ENCODE assay signal across 20 cellular contexts in the genomic region with DNA sequence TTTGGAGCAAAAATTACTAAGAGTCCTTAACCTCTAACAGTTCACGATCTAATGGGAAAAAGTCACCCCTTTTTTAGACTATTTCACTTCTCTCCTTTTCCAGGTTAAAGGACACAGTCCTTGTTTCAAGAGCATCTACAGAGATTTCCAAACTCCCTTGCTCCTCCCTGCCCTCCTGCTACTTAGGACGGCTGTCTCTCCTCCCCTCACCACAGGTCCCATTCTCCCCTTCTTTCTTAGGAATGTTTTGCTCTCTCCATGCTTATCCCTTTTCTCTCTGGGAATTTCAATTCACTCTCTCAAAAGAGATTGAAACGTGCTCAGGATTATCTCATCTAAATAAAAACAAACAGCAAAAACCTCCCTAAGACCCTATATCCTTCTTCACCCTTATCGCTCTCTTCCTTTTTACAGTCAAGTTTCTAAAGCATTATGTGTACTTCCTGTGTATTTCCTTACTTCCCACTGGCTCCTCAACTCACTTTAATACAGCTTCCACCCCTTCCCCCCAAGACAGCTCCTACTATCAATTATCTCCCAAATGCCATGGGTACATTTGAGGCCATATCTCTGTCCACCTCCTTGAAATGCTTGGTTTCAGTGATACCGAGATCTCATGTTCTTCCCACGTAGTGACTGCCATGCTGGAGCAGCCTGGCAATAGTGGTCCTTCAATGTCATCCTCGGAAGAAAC. TPM values are rescaled to one million over a fixed set of nuclear protein-coding genes. Genes with fewer than 3 reads are reported as not detected.
DNase-seq lines count a peak whose midpoint lies in the region; FAIRE-seq and TF ChIP-seq lines count a peak whose summit lies in the region.
"Had no signal": no experiment of that assay in that cellular context is flagged by ENCODE, and none has a peak within 500 bp of the region (broad histone marks: within the 10 kb centered on the region; RNA-seq: fewer than 3 reads in every experiment).

No MANE protein-coding gene starts in this region.

- H3K9me3 ChIP-seq in NT2/D1 (ENCODE audit: insufficient read depth, low read length) (no peaks in the 10 kb centered on the region), H1 (ENCODE audit: insufficient read depth in 2 of 2, low read depth in 1 of 2, low read length in 1 of 2) (no peaks in the 10 kb centered on the region), neural progenitor cell (ENCODE audit: low read depth) (no peaks in the 10 kb centered on the region)
- H3K9me3 ChIP-seq: esophagus muscularis mucosa, spleen had no signal

- no peak overlapping the region for H4K8ac ChIP-seq in H1 (ENCODE audit: extremely low read depth, insufficient read depth, low read length)

- H3K36me3 ChIP-seq in H7 (replicated peaks; ENCODE audit: control insufficient read depth, insufficient read depth, low read length) (no peaks in the 10 kb centered on the region; the same call in none of the 2 replicates), NT2/D1 (ENCODE audit: insufficient read depth, insufficient read length, low read length) (no peaks in the 10 kb centered on the region), H1 (ENCODE audit: control insufficient read depth in 2 of 4, insufficient read depth in 4 of 4, low read length in 3 of 4) (peaks cover 0 to 7% (median 0%) of the 10 kb centered on the region in 4 experiments; a peak in 2 of 8 replicates), neural progenitor cell (no peaks in the 10 kb centered on the region)
- H3K36me3 ChIP-seq: esophagus muscularis mucosa, spleen had no signal

- FAIRE-seq in H1 (lab: Jason Lieb, UNC) = no peak

- no peak overlapping the region for H2BK20ac ChIP-seq in H1 (ENCODE audit: low read length)

- peak; percentile 34 for DNase-seq in H7
- peak; percentile 18 for DNase-seq in NT2/D1 (ENCODE audit: low read depth, low spot score)
- no peak for DNase-seq in H1 (ENCODE audit: low read depth in 1 of 2, low spot score in 2 of 2)
- peak; percentile 39 for DNase-seq in neural progenitor cell (ENCODE audit: low spot score)
- no peak for DNase-seq in NCI-H1092 (lab: John Stamatoyannopoulos, UW)
- DNase-seq in AG08396 (ENCODE audit: low spot score) = no peak
- no peak for DNase-seq in NCI-H2227 (lab: John Stamatoyannopoulos, UW; ENCODE audit: unreplicated experiment)
- no peak for DNase-seq in NCI-H345 (lab: John Stamatoyannopoulos, UW)
- DNase-seq: activated CD4-positive, alpha-beta T cell treated with anti-CD3 and anti-CD28 coated beads for 36 hours; activated T-cell treated with anti-CD3 and anti-CD28 coated beads, Interleukin-2, amount 50 U/mL, for 72 hours; CD4-positive, alpha-beta memory T cell; KG1; NCI-H187; NCI-H446; spleen; stimulated activated CD4-positive, alpha-beta T cell treated with anti-CD3 and anti-CD28 coated beads, Interleukin-4, amount 100 ng/mL, for 24 hours had no signal

- H4K91ac ChIP-seq in H1 (replicated peaks; ENCODE audit: insufficient read length, low read length) = no peak overlapping the region

- H3K4me2 ChIP-seq in H1 (ENCODE audit: insufficient read depth in 1 of 2, low read depth in 2 of 2, low read length in 2 of 2) = peak overlapping the region in 1 of 2 experiments; percentile 39; a peak in 2 of 4 replicates
- peak overlapping the region; percentile 50 for H3K4me2 ChIP-seq in neural progenitor cell

- H4K5ac ChIP-seq in H1 (ENCODE audit: insufficient read length, low read depth, low read length) = peak overlapping the region; percentile 32

- no peaks in the 10 kb centered on the region for H3K27me3 ChIP-seq in H7 (ENCODE audit: control insufficient read depth, insufficient read depth, low read length)
- H3K27me3 ChIP-seq in NT2/D1 (ENCODE audit: insufficient read depth, insufficient read length) = no peaks in the 10 kb centered on the region
- no peaks in the 10 kb centered on the region for H3K27me3 ChIP-seq in H1 (replicated peaks in 1 of 4; ENCODE audit: control insufficient read depth in 3 of 4, extremely low read depth in 1 of 4, insufficient read depth in 3 of 4, low read length in 3 of 4)
- H3K27me3 ChIP-seq in neural progenitor cell = no peaks in the 10 kb centered on the region
- H3K27me3 ChIP-seq: esophagus muscularis mucosa, spleen had no signal

- no peaks in the 10 kb centered on the region; the same call in 1 of the 2 replicates for H3K79me1 ChIP-seq in H1 (ENCODE audit: low read depth, low read length)

- no peak overlapping the region for H2BK120ac ChIP-seq in H1 (replicated peaks; ENCODE audit: low read depth, low read length)

- H3K27me3 Mint-ChIP-seq in neural progenitor cell (ENCODE audit: insufficient read depth, low read depth) = no peaks in the 10 kb centered on the region
- H3K27me3 Mint-ChIP-seq: activated naive CD4-positive, alpha-beta T cell treated with anti-CD3 and anti-CD28 coated beads, Interleukin-2, amount 50 U/mL, for 24 hours had no signal

- TF ChIP-seq CTCF in H1 (IDR thresholded peaks at IDR 0.05; ENCODE audit: control extremely low read depth in 1 of 3, insufficient read depth in 1 of 3, low read depth in 1 of 3, low read length in 3 of 3) (no peak), neural progenitor cell (IDR thresholded peaks at IDR 0.05) (no peak)

- no peak overlapping the region for H3K4ac ChIP-seq in H1 (replicated peaks; ENCODE audit: insufficient read length, low read depth, low read length)

- no peak overlapping the region for H3K4me3 ChIP-seq in H7 (ENCODE audit: insufficient read depth, low read depth, low read length)
- H3K4me3 ChIP-seq in NT2/D1 (ENCODE audit: insufficient read length, low read depth) = no peak overlapping the region
- no peak overlapping the region for H3K4me3 ChIP-seq in H1 (ENCODE audit: extremely low read depth in 1 of 4, insufficient read depth in 2 of 4, low read depth in 3 of 4, low read length in 4 of 4)
- H3K4me3 ChIP-seq in neural progenitor cell = no peak overlapping the region
- H3K4me3 ChIP-seq: esophagus muscularis mucosa, spleen had no signal

- CTCF ChIA-PET in H1 (lab: Charles Lee; ENCODE audit: partially characterized antibody) = interaction anchor here (0.7 kb wide), 1 partner anchor 106 kb away, joined by 3 read pairs; no protein-coding TSS in a partner anchor

- no peak for TF ChIP-seq EP300 in H1 (IDR thresholded peaks at IDR 0.05; ENCODE audit: borderline replicate concordance in 1 of 2, low read depth in 2 of 2, low read length in 2 of 2)

- no peak overlapping the region for H2BK12ac ChIP-seq in H1 (ENCODE audit: low read depth, low read length)

- TF ChIP-seq POLR2A in H1 (IDR thresholded peaks at IDR 0.05; ENCODE audit: control extremely low read depth in 1 of 2, low read depth in 2 of 2, low read length in 2 of 2) = no peak

- H4K20me1 ChIP-seq in H1 (replicated peaks in 1 of 2; ENCODE audit: control insufficient read depth in 1 of 2, insufficient read depth in 2 of 2, low read length in 2 of 2) (no peaks in the 10 kb centered on the region), neural progenitor cell (ENCODE audit: low read depth) (no peaks in the 10 kb centered on the region)

- H3K18ac ChIP-seq in H1 (ENCODE audit: extremely low read depth, low read length) = no peak overlapping the region; the same call in 1 of the 2 replicates

- H3K23ac ChIP-seq in H1 (ENCODE audit: insufficient read length) = no peak overlapping the region

- H3K14ac ChIP-seq in H1 (ENCODE audit: insufficient read length) = no peak overlapping the region

- no peak for TF ChIP-seq RAD21 in H1 (IDR thresholded peaks at IDR 0.05 in 1 of 2, conservative IDR thresholded peaks at IDR 0.05 in 1 of 2; ENCODE audit: low read depth in 2 of 2, low read length in 2 of 2)

- no peaks in the 10 kb centered on the region for H3K23me2 ChIP-seq in H1 (ENCODE audit: low read depth, low read length)

- H2BK15ac ChIP-seq in H1 (ENCODE audit: low read length) = no peak overlapping the region

- 68% methylated on average over 7 of the region's 7 CpGs; no CpG with 5 or more reads in 1 of the 2 experiments for WGBS in H1 (ENCODE audit: extremely low coverage in 1 of 2, insufficient coverage in 1 of 2, insufficient read length in 1 of 2, insufficient replicate concordance in 2 of 2, low coverage in 1 of 2, low lambda C conversion rate in 2 of 2, missing lambda C conversion rate in 1 of 2), 2 experiments

- peaks cover 3% of the 10 kb centered on the region for H3K4me1 ChIP-seq in NT2/D1 (ENCODE audit: insufficient read depth, insufficient read length)
- peaks cover 4 to 7% (median 5%) of the 10 kb centered on the region in 4 experiments; a peak in 6 of 7 replicates for H3K4me1 ChIP-seq in H1 (replicated peaks in 1 of 4; ENCODE audit: control insufficient read depth in 3 of 4, insufficient read depth in 4 of 4, low read length in 3 of 4)
- H3K4me1 ChIP-seq in neural progenitor cell = peaks cover 13% of the 10 kb centered on the region
- H3K4me1 ChIP-seq: esophagus muscularis mucosa, spleen had no signal

- H3K36me3 Mint-ChIP-seq in neural progenitor cell = no peaks in the 10 kb centered on the region
- H3K36me3 Mint-ChIP-seq: activated naive CD4-positive, alpha-beta T cell treated with anti-CD3 and anti-CD28 coated beads, Interleukin-2, amount 50 U/mL, for 24 hours; CD4-positive, alpha-beta memory T cell; mesothelial cell of epicardium; type B pancreatic cell had no signal

- H3K9ac ChIP-seq in NT2/D1 (ENCODE audit: insufficient read length, low read depth) (no peak overlapping the region), H1 (replicated peaks in 1 of 4; ENCODE audit: extremely low read depth in 1 of 4, low read depth in 3 of 4, low read length in 3 of 4) (no peak overlapping the region), neural progenitor cell (no peak overlapping the region)

- no peak overlapping the region for H3K56ac ChIP-seq in H1 (replicated peaks; ENCODE audit: insufficient read length, low read depth, low read length)

- H2AK5ac ChIP-seq in H1 (ENCODE audit: low read depth, low read length) = no peak overlapping the region

- peaks cover 7% of the 10 kb centered on the region for H3K4me1 Mint-ChIP-seq in neural progenitor cell

- H3K9me3 Mint-ChIP-seq in neural progenitor cell = no peaks in the 10 kb centered on the region
- H3K9me3 Mint-ChIP-seq: activated naive CD4-positive, alpha-beta T cell treated with anti-CD3 and anti-CD28 coated beads, Interleukin-2, amount 50 U/mL, for 24 hours; activated T-cell treated with anti-CD3 and anti-CD28 coated beads, Interleukin-2, amount 50 U/mL, for 72 hours; CD4-positive, alpha-beta memory T cell; mesothelial cell of epicardium; type B pancreatic cell had no signal

- H3F3A ChIP-seq in neural progenitor cell (ENCODE audit: low read depth) = peaks cover 15% of the 10 kb centered on the region

- no peak overlapping the region for H3K4me3 Mint-ChIP-seq in neural progenitor cell
- H3K4me3 Mint-ChIP-seq: activated CD4-positive, alpha-beta T cell treated with anti-CD3 and anti-CD28 coated beads for 36 hours; activated naive CD4-positive, alpha-beta T cell treated with anti-CD3 and anti-CD28 coated beads, Interleukin-2, amount 50 U/mL, for 24 hours; activated T-cell treated with anti-CD3 and anti-CD28 coated beads, Interleukin-2, amount 50 U/mL, for 72 hours; CD4-positive, alpha-beta memory T cell; mesothelial cell of epicardium; type B pancreatic cell had no signal

- POLR2A ChIA-PET in H1 (lab: Charles Lee; ENCODE audit: partially characterized antibody) = no interaction called here

- no peak overlapping the region for H3K27ac ChIP-seq in H1 (ENCODE audit: low read depth, low read length)
- peak overlapping the region; percentile 16 for H3K27ac ChIP-seq in neural progenitor cell
- H3K27ac ChIP-seq: esophagus muscularis mucosa, spleen had no signal

- no peak overlapping the region for H2BK5ac ChIP-seq in H1 (ENCODE audit: low read depth, low read length)

- H2AFZ ChIP-seq in H1 (ENCODE audit: low read length) (no peak overlapping the region), neural progenitor cell (replicated peaks) (peak overlapping the region; percentile 45)

- peak overlapping the region; percentile 14 for H3K27ac Mint-ChIP-seq in neural progenitor cell
- H3K27ac Mint-ChIP-seq: activated CD4-positive, alpha-beta T cell treated with anti-CD3 and anti-CD28 coated beads for 36 hours; activated naive CD4-positive, alpha-beta T cell treated with anti-CD3 and anti-CD28 coated beads, Interleukin-2, amount 50 U/mL, for 24 hours; activated T-cell treated with anti-CD3 and anti-CD28 coated beads, Interleukin-2, amount 50 U/mL, for 72 hours; mesothelial cell of epicardium; type B pancreatic cell had no signal

- H3K79me2 ChIP-seq in H1 (ENCODE audit: control insufficient read depth in 1 of 2, insufficient read depth in 2 of 2, low read length in 2 of 2) (no peaks in the 10 kb centered on the region), neural progenitor cell (ENCODE audit: low read depth) (no peaks in the 10 kb centered on the region)

RNA-seq across cellular contexts. Expression of gene ZNF281, which starts 43.2 kb away (rescaled TPM):
- 43.0 and 48.6 TPM in 2 replicates for total RNA-seq in H7 (2014; rRNA removed; shearing (Covaris generic))
- total RNA-seq in H1 (2021; fragmentation: NEBNext Ultra II Directional; extraction: Animal tissue kit (Norgen Biotek cat#: 25700)) = 61.3 and 61.4 TPM in 2 replicates
- 11.8 and 19.5 TPM in 2 replicates for polyA plus RNA-seq in H1 (2011; rRNA removed)
- polyA plus RNA-seq in H1 (2011; cell fraction: cytosol; rRNA removed) = 16.8 TPM
- polyA plus RNA-seq in H1 (2011; cell fraction: nucleus; rRNA removed) = 14.6 TPM
- polyA plus RNA-seq in H1 (2012, experiment 1 of 2) = 30.0 to 45.5 TPM (median 33.7 TPM) in 4 replicates
- polyA plus RNA-seq in H1 (2012, experiment 2 of 2) = 3.2 TPM
- 54.2 TPM for polyA plus RNA-seq in H1 (2013, experiment 1 of 2)
- polyA plus RNA-seq in H1 (2013, experiment 2 of 2) = 50.5 TPM
- polyA minus RNA-seq in H1 (2011; rRNA and poly(A)+ RNA removed) = 42.1 and 46.2 TPM in 2 replicates
- polyA minus RNA-seq in H1 (2011; cell fraction: cytosol; rRNA and poly(A)+ RNA removed) = 31.3 TPM
- 38.9 TPM for polyA minus RNA-seq in H1 (2011; cell fraction: nucleus; rRNA and poly(A)+ RNA removed)
- 42.6 and 47.1 TPM in 2 replicates for total RNA-seq in neural progenitor cell (ENCODE audit: low replicate concordance)

Comparison
In these comparisons a context has a peak if more than half of its experiments do, and no peak if none do; other contexts are left out.
1. DNase-seq: peak in H7 (single experiment), NT2/D1 (single experiment) and neural progenitor cell (single experiment); none in H1 (0 of 2), NCI-H1092 (single experiment), AG08396 (single experiment), NCI-H2227 (single experiment) and NCI-H345 (single experiment).